ENCODE assay signal across 8 cellular contexts in the genomic region with DNA sequence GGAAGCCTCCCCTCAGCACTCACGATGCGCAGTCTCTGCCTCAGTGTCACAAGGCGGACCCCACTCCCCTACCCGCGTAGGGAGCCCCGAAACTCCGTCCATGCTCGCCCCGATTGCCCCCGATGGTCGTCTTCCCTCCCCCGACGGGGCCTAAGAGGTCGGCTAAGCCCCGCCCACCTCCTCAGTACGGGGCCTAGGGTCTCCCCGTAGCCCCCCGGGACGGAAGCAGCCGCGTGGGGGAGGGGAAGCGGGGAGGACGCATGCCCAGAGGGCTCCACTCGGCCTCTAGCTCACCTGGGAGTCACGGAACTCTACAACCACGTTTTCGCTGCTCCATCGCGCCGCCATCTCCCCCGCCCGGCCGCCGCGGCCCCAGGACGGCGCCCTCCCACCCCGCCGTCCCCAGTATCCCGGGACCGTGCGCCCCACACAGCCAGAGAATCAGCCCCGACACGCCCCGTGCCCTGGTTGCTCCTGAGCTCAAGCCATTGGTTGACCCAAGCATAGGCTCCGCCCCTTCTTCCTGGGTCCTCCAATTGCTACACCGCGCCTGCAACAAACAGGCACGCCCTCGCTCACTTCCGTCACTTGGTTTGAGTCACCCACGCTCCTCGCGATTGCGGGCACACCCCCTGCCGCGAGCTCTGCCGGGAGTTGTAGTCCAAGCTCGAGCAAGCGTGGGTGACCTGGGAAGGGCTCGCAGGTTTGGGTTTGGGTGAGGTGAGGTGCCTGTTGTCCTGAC. TPM values are rescaled to one million over a fixed set of nuclear protein-coding genes. Genes with fewer than 3 reads are reported as not detected.
DNase-seq lines count a peak whose midpoint lies in the region; ATAC-seq and TF ChIP-seq lines count a peak whose summit lies in the region.

Gene WDR59 (minus strand): TSS at position 454 of the 742 bp plus-strand sequence. CDS start 106 bp downstream, at position 348.

- H3K27me3 Mint-ChIP-seq in CD8-positive, alpha-beta T cell (ENCODE audit: low read depth), result no peaks in the 10 kb centered on the region

- H3K9me3 Mint-ChIP-seq in CD8-positive, alpha-beta T cell, result no peaks in the 10 kb centered on the region

- H3K4me1 Mint-ChIP-seq in CD8-positive, alpha-beta T cell (ENCODE audit: low read depth), result peaks cover 23% of the 10 kb centered on the region

- no peaks in the 10 kb centered on the region for H3K27me3 ChIP-seq in CD8-positive, alpha-beta T cell (ENCODE audit: insufficient read depth, low read length)
- no peaks in the 10 kb centered on the region for H3K27me3 ChIP-seq in lung (ENCODE audit: control insufficient read depth, insufficient read depth)

- no peaks in the 10 kb centered on the region for H3K9me3 ChIP-seq in CD8-positive, alpha-beta T cell (ENCODE audit: low read length)
- no peaks in the 10 kb centered on the region for H3K9me3 ChIP-seq in lung (ENCODE audit: control insufficient read depth in 2 of 2, insufficient read depth in 1 of 2, low read length in 1 of 2)

- peak within 1 kb of the TSS; percentile 82 for H3K4me3 ChIP-seq in CD8-positive, alpha-beta T cell (ENCODE audit: low read depth, low read length)
- H3K4me3 ChIP-seq in lung, result peak within 1 kb of the TSS; percentile 98

- peak; percentile 95 to 100 (median 97) for DNase-seq in CD8-positive, alpha-beta T cell
- DNase-seq in HS-27A (ENCODE audit: low read depth) (peak; percentile 98), NK-92 (lab: John Stamatoyannopoulos, UW; ENCODE audit: unreplicated experiment) (peak; percentile 92), lung (ENCODE audit: low spot score) (peak; percentile 99)
- peak; percentile 94 to 98 for DNase-seq in activated CD8-positive, alpha-beta memory T cell treated with anti-CD3 and anti-CD28 coated beads for 1 hour (ENCODE audit: extremely low read depth in 1 of 2, low read depth in 1 of 2)
- peak; percentile 99 for DNase-seq in effector CD4-positive, alpha-beta T cell
- peak; percentile 93 to 98 (median 97) for DNase-seq in stimulated activated CD4-positive, alpha-beta T cell treated with anti-CD3 and anti-CD28 coated beads, TNF-alpha, amount 100 ng/mL, for 4 hours (ENCODE audit: low read depth in 3 of 3)

- no peak for TF ChIP-seq CTCF in CD8-positive, alpha-beta T cell (IDR thresholded peaks at IDR 0.05)
- no peak for TF ChIP-seq CTCF in lung (IDR thresholded peaks at IDR 0.05; ENCODE audit: control extremely low read depth, extremely low read depth)

- peak within 1 kb of the TSS; percentile 66 for H3K27ac ChIP-seq in CD8-positive, alpha-beta T cell (ENCODE audit: low read depth, low read length)
- peak within 1 kb of the TSS; percentile 29 to 71 for H3K27ac ChIP-seq in lung (ENCODE audit: low read depth in 1 of 2, low read length in 1 of 2)

- peaks cover 7% of the 10 kb centered on the region for H3K4me1 ChIP-seq in CD8-positive, alpha-beta T cell (ENCODE audit: insufficient read depth, low read length)
- peaks cover 0 to 7% of the 10 kb centered on the region in 2 donors for H3K4me1 ChIP-seq in lung (ENCODE audit: control insufficient read depth in 2 of 2, insufficient read depth in 2 of 2, low read length in 2 of 2)

- 1% methylated on average over 40 to 61 of the region's 61 CpGs for WGBS in lung, 2 donors

- H3K36me3 ChIP-seq in CD8-positive, alpha-beta T cell (ENCODE audit: insufficient read depth, low read length), result no peaks in the 10 kb centered on the region
- H3K36me3 ChIP-seq in lung (ENCODE audit: control insufficient read depth in 2 of 2, insufficient read depth in 2 of 2, low read length in 2 of 2), result no peaks in the 10 kb centered on the region

- peak within 1 kb of the TSS; percentile 93 for H3K4me3 Mint-ChIP-seq in CD8-positive, alpha-beta T cell

- CTCF ChIA-PET in CD8-positive, alpha-beta T cell (lab: Charles Lee), result interaction anchor here (1.0 to 6.1 kb wide), 5 partner anchors 8 to 125 kb away, joined by 3 to 48 read pairs (median 4); partner anchors contain the start of gene ZNRF1

- POLR2A ChIA-PET in CD8-positive, alpha-beta T cell (lab: Charles Lee), result interaction anchor here (0.9 to 2.2 kb wide), 7 partner anchors 8 to 663 kb away, joined by 3 to 11 read pairs (median 4); partner anchors contain the start of genes CFDP1, KARS1, RFWD3 and TERF2IP

- peak within 1 kb of the TSS; percentile 90 for H3K27ac Mint-ChIP-seq in CD8-positive, alpha-beta T cell

- H3K36me3 Mint-ChIP-seq in CD8-positive, alpha-beta T cell, result peaks cover 6% of the 10 kb centered on the region

- peak; percentile 98 for ATAC-seq in CD8-positive, alpha-beta T cell
- ATAC-seq in GM19467 (IDR thresholded peaks at IDR 0.05; ENCODE audit: unreplicated experiment) (peak; percentile 100), lung (ENCODE audit: insufficient read depth, low FRiP score) (peak; percentile 100)

- intact Hi-C loops in CD8-positive, alpha-beta T cell (cut with DNase I, micrococcal nuclease), result loop anchor here (1.0 to 10.0 kb wide), 11 partner anchors 13 to 680 kb away; partner anchors contain the start of genes ADAT1 (in 2 of the 2), CFDP1 (in 2 of the 2), TMEM231 (in 2 of the 2) and ZFP1 (in 2 of the 2)

RNA-seq across cellular contexts. Expression of gene WDR59, which starts in this region (rescaled TPM):
- total RNA-seq in CD8-positive, alpha-beta T cell, result 10 to 100 TPM; 60.1 to 60.8 TPM
- 10 to 100 TPM; 51.2 to 60.1 TPM for total RNA-seq in lung
- polyA plus RNA-seq in lung, result 10 to 100 TPM; 11.2 to 12.8 TPM

Comparison
In these comparisons a context has a peak if more than half of its experiments do, and no peak if none do; other contexts are left out.
1. Peak in every context shown above with its lines: DNase-seq, ATAC-seq, H3K4me3 ChIP-seq and H3K27ac ChIP-seq.